ENCODE assay signal across 8 cellular contexts in the genomic region with DNA sequence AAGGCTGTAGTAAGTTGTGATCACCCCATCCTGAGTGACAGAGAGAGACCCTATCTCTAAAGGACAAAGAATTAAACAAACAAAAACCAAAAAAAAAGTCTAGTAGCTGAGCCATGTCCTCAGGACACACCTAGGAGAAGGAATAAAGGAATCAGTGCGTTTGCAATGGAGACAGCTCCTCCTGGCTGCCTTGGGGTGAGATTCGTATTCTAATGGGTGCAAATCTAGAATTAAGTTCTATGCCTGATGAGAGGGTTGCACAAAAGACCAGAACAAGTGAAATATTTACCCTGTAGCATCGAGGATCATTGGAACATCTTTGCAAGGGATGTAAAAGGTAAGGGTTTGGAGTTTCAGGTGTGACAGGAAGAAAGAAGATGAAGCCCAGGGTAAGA.
DNase-seq lines count a peak whose midpoint lies in the region; ATAC-seq and TF ChIP-seq lines count a peak whose summit lies in the region.

No MANE protein-coding gene starts in this region.

- H3K4me3 Mint-ChIP-seq in GM23338 (peak overlapping the region; percentile 38), endothelial cell (ENCODE audit: unreplicated experiment) (peak overlapping the region; percentile 70)

- H2AFZ ChIP-seq in GM23338 (peak overlapping the region; percentile 93), trophoblast cell (ENCODE audit: insufficient read depth, low read length, poor library complexity) (no peak overlapping the region)

- H3K36me3 ChIP-seq in GM23338 (ENCODE audit: insufficient read depth) (no peaks in the 10 kb centered on the region), RWPE2 (ENCODE audit: low read depth) (no peaks in the 10 kb centered on the region), trophoblast cell (ENCODE audit: control insufficient read depth in 1 of 2, insufficient read depth in 2 of 2, low read length in 2 of 2) (no peaks in the 10 kb centered on the region)

- no peak overlapping the region for H2BK120ac ChIP-seq in trophoblast cell (ENCODE audit: insufficient read depth, low read length, poor library complexity)

- H4K20me1 ChIP-seq in GM23338 (replicated peaks; ENCODE audit: insufficient read depth): no peaks in the 10 kb centered on the region

- H3K27ac Mint-ChIP-seq in GM23338 (no peak overlapping the region), endothelial cell (ENCODE audit: unreplicated experiment) (peak overlapping the region; percentile 78)

- H4K12ac ChIP-seq in trophoblast cell (ENCODE audit: low read depth, low read length): no peak overlapping the region

- H3K4me2 ChIP-seq in GM23338 (peak overlapping the region; percentile 69), trophoblast cell (ENCODE audit: low read length) (no peak overlapping the region)

- no peaks in the 10 kb centered on the region for H3K36me3 Mint-ChIP-seq in GM23338 (ENCODE audit: low read depth)
- no peaks in the 10 kb centered on the region for H3K36me3 Mint-ChIP-seq in endothelial cell (ENCODE audit: low read depth, unreplicated experiment)

- H3K27me3 Mint-ChIP-seq in GM23338 (ENCODE audit: insufficient read depth, low read depth, poor library complexity) (peaks cover 2% of the 10 kb centered on the region), endothelial cell (ENCODE audit: unreplicated experiment) (peaks cover 1% of the 10 kb centered on the region)

- H4K8ac ChIP-seq in trophoblast cell (ENCODE audit: low read depth, low read length): no peak overlapping the region

- no peak overlapping the region for H3K14ac ChIP-seq in trophoblast cell (ENCODE audit: low read length)

- H3K79me1 ChIP-seq in trophoblast cell (ENCODE audit: low read length): peaks cover 7% of the 10 kb centered on the region

- H2BK5ac ChIP-seq in trophoblast cell (ENCODE audit: low read depth, low read length, poor library complexity): peak overlapping the region; percentile 55

- H3F3A ChIP-seq in GM23338 (replicated peaks; ENCODE audit: low read depth): no peaks in the 10 kb centered on the region

- DNase-seq in GM23338 (ENCODE audit: low spot score) (peak; percentile 35), RWPE2 (ENCODE audit: low spot score) (no peak), endothelial cell (ENCODE audit: low spot score) (no peak), trophoblast cell (no peak), H4 (ENCODE audit: low spot score) (no peak), anterior cingulate cortex (lab: John Stamatoyannopoulos, UW) (no peak), GM10266 (ENCODE audit: extremely low spot score) (no peak)

- no peak overlapping the region for H2AK5ac ChIP-seq in trophoblast cell (ENCODE audit: low read length)

- no peak overlapping the region for H3K23ac ChIP-seq in trophoblast cell (ENCODE audit: low read length)

- H3K4me1 ChIP-seq in GM23338 (ENCODE audit: insufficient read depth) (peaks cover 23% of the 10 kb centered on the region), RWPE2 (ENCODE audit: insufficient read depth, poor library complexity, severe bottlenecking) (peaks cover 7% of the 10 kb centered on the region), trophoblast cell (ENCODE audit: control insufficient read depth in 1 of 2, insufficient read depth in 2 of 2, low read length in 2 of 2) (peaks cover 7 to 14% of the 10 kb centered on the region in 2 experiments)

- ATAC-seq in GM23338: peak; percentile 22
- peak; percentile 21; the same call in 1 of the 3 replicates for ATAC-seq in RWPE2 (ENCODE audit: low read depth)
- ATAC-seq in HG03159 (IDR thresholded peaks at IDR 0.05; ENCODE audit: unreplicated experiment): no peak

- H3K9me3 Mint-ChIP-seq in GM23338 (no peaks in the 10 kb centered on the region), endothelial cell (ENCODE audit: unreplicated experiment) (no peaks in the 10 kb centered on the region)

- no peak overlapping the region for H3K9ac ChIP-seq in trophoblast cell (ENCODE audit: low read length)

- H3K27ac ChIP-seq in GM23338 (ENCODE audit: low read depth): peak overlapping the region; percentile 52; the same call in 1 of the 2 replicates
- peak overlapping the region; percentile 26 for H3K27ac ChIP-seq in RWPE2 (ENCODE audit: poor library complexity, severe bottlenecking)
- H3K27ac ChIP-seq in trophoblast cell (ENCODE audit: low read depth, low read length): peak overlapping the region; percentile 57

- H3K4ac ChIP-seq in trophoblast cell (ENCODE audit: low read depth, low read length): no peak overlapping the region

- no peaks in the 10 kb centered on the region for H3K27me3 ChIP-seq in GM23338 (ENCODE audit: insufficient read depth)
- no peaks in the 10 kb centered on the region for H3K27me3 ChIP-seq in RWPE2 (ENCODE audit: insufficient read depth, poor library complexity, severe bottlenecking)
- H3K27me3 ChIP-seq in trophoblast cell (ENCODE audit: insufficient read depth, low read length): no peaks in the 10 kb centered on the region

- H3K4me1 Mint-ChIP-seq in GM23338 (peaks cover 30% of the 10 kb centered on the region), endothelial cell (ENCODE audit: unreplicated experiment) (peaks cover 30% of the 10 kb centered on the region)

- H3K79me2 ChIP-seq in GM23338 (replicated peaks; ENCODE audit: insufficient read depth) (no peaks in the 10 kb centered on the region), trophoblast cell (ENCODE audit: control insufficient read depth, insufficient read depth, low read length, poor library complexity) (no peaks in the 10 kb centered on the region)

- TF ChIP-seq CTCF in GM23338 (conservative IDR thresholded peaks at IDR 0.05; ENCODE audit: low read depth in 2 of 2): peak; percentile 44 to 53; a peak in 3 of 4 replicates
- TF ChIP-seq CTCF in RWPE2 (IDR thresholded peaks at IDR 0.05; ENCODE audit: poor library complexity, severe bottlenecking): peak; percentile 14
- no peak for TF ChIP-seq CTCF in endothelial cell (IDR thresholded peaks at IDR 0.05; ENCODE audit: unreplicated experiment)
- TF ChIP-seq CTCF in GM10266 (IDR thresholded peaks at IDR 0.05; ENCODE audit: control insufficient read depth, insufficient read depth, low read depth, missing control alignments): no peak

- no peak overlapping the region for H2BK12ac ChIP-seq in trophoblast cell (ENCODE audit: low read length)

- no peak overlapping the region for H3K18ac ChIP-seq in trophoblast cell (ENCODE audit: low read length)

- no peaks in the 10 kb centered on the region for H3K9me2 ChIP-seq in GM23338 (ENCODE audit: insufficient read depth)

- no CpG with 5 or more reads among the region's 3 CpGs for WGBS in trophoblast cell (ENCODE audit: extremely low coverage, insufficient coverage, insufficient read length)

- H3K4me3 ChIP-seq in GM23338: no peak overlapping the region
- H3K4me3 ChIP-seq in RWPE2 (ENCODE audit: severe bottlenecking): no peak overlapping the region
- no peak overlapping the region for H3K4me3 ChIP-seq in trophoblast cell (ENCODE audit: low read depth, low read length)

- H4K91ac ChIP-seq in trophoblast cell (ENCODE audit: low read depth, low read length): peak overlapping the region; percentile 1

- H3K9me3 ChIP-seq in RWPE2 (ENCODE audit: severe bottlenecking): no peaks in the 10 kb centered on the region
- no peaks in the 10 kb centered on the region for H3K9me3 ChIP-seq in trophoblast cell (ENCODE audit: insufficient read depth, low read depth, low read length)

TF ChIP-seq in GM23338, 12 proteins besides CTCF, POLR2A, EP300 and RAD21 (continues in another document):
- no peak for TF ChIP-seq ZNF114 (CRISPR knock-in tag; IDR thresholded peaks at IDR 0.05)
- TF ChIP-seq NANOG (IDR thresholded peaks at IDR 0.05; ENCODE audit: borderline replicate concordance): no peak
- TF ChIP-seq, protein P1, sequence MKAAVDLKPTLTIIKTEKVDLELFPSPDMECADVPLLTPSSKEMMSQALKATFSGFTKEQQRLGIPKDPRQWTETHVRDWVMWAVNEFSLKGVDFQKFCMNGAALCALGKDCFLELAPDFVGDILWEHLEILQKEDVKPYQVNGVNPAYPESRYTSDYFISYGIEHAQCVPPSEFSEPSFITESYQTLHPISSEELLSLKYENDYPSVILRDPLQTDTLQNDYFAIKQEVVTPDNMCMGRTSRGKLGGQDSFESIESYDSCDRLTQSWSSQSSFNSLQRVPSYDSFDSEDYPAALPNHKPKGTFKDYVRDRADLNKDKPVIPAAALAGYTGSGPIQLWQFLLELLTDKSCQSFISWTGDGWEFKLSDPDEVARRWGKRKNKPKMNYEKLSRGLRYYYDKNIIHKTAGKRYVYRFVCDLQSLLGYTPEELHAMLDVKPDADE (IDR thresholded peaks at IDR 0.05): no peak
- TF ChIP-seq, protein P2, sequence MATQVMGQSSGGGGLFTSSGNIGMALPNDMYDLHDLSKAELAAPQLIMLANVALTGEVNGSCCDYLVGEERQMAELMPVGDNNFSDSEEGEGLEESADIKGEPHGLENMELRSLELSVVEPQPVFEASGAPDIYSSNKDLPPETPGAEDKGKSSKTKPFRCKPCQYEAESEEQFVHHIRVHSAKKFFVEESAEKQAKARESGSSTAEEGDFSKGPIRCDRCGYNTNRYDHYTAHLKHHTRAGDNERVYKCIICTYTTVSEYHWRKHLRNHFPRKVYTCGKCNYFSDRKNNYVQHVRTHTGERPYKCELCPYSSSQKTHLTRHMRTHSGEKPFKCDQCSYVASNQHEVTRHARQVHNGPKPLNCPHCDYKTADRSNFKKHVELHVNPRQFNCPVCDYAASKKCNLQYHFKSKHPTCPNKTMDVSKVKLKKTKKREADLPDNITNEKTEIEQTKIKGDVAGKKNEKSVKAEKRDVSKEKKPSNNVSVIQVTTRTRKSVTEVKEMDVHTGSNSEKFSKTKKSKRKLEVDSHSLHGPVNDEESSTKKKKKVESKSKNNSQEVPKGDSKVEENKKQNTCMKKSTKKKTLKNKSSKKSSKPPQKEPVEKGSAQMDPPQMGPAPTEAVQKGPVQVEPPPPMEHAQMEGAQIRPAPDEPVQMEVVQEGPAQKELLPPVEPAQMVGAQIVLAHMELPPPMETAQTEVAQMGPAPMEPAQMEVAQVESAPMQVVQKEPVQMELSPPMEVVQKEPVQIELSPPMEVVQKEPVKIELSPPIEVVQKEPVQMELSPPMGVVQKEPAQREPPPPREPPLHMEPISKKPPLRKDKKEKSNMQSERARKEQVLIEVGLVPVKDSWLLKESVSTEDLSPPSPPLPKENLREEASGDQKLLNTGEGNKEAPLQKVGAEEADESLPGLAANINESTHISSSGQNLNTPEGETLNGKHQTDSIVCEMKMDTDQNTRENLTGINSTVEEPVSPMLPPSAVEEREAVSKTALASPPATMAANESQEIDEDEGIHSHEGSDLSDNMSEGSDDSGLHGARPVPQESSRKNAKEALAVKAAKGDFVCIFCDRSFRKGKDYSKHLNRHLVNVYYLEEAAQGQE (IDR thresholded peaks at IDR 0.05; ENCODE audit: unreplicated experiment): no peak
- TF ChIP-seq POLR2AphosphoS5 (IDR thresholded peaks at IDR 0.05; ENCODE audit: low read depth): no peak

Comparison
In these comparisons a context has a peak if more than half of its experiments do, and no peak if none do; other contexts are left out.
1. CTCF ChIP-seq: peak in GM23338 (2 of 2) and RWPE2 (single experiment); none in endothelial cell (single experiment) and GM10266 (single experiment).
2. Peak in every context shown above with its lines, with median percentiles within 50 percentile points of each other: H3K27ac ChIP-seq.